In genomic region chr14:59037086-59037485, GRCh38 we compare ENCODE assay signal across 22 cellular contexts.
"Had no signal": no experiment of that assay in that cellular context is flagged by ENCODE, and none has a peak within 500 bp of the region (broad histone marks: within the 10 kb centered on the region; RNA-seq: fewer than 3 reads in every experiment).

No MANE protein-coding gene starts in this region.

- H3K9ac ChIP-seq: neural progenitor cell, parathyroid adenoma had no signal

- H3K9me3 ChIP-seq: right lobe of liver, thoracic aorta, tibial nerve, upper lobe of right lung, vagina had no signal

- H3K27me3 ChIP-seq: neural progenitor cell, right lobe of liver, tibial nerve, upper lobe of right lung, vagina had no signal

- H2AFZ ChIP-seq: neural progenitor cell, parathyroid adenoma had no signal

- H3K4me2 ChIP-seq: neural progenitor cell had no signal

- FAIRE-seq: endothelial cell of umbilical vein, kidney, small intestine had no signal

- ATAC-seq: left lobe of liver; naive thymus-derived CD4-positive, alpha-beta T cell; right lobe of liver; stimulated activated naive B cell treated with anti-CD40 and anti-IgM and Interleukin-4, amounts not matched to agents 10 μg/mL and 1 μg/mL and 100 μg/mL, for 72 hours; upper lobe of right lung had no signal

- H3K36me3 ChIP-seq: neural progenitor cell, right lobe of liver, thoracic aorta, tibial nerve, upper lobe of right lung, vagina had no signal

- H3K27ac ChIP-seq: coronary artery, neural progenitor cell, parathyroid adenoma, right lobe of liver, thoracic aorta, tibial nerve, upper lobe of right lung, vagina had no signal

- H3K79me2 ChIP-seq: parathyroid adenoma had no signal

- DNase-seq: dermis blood vessel endothelial cell; effector memory CD4-positive, alpha-beta T cell; erythroblast; foreskin melanocyte; kidney; mesenchymal stem cell; naive thymus-derived CD4-positive, alpha-beta T cell; right lobe of liver; small intestine; stimulated activated CD4-positive, alpha-beta T cell treated with anti-CD3 and anti-CD28 coated beads, Interleukin-15, amount 100 ng/mL, for 24 hours; stimulated activated CD4-positive, alpha-beta T cell treated with anti-CD3 and anti-CD28 coated beads, Interleukin-2, amount 100 ng/mL, for 48 hours; stimulated activated naive B cell treated with anti-CD40 and anti-IgM and Interleukin-4, amounts not matched to agents 10 μg/mL and 1 μg/mL and 100 μg/mL, for 72 hours; upper lobe of right lung had no signal

- H3K4me3 ChIP-seq: coronary artery, lung, neural progenitor cell, right lobe of liver, thoracic aorta, tibial nerve, upper lobe of right lung, vagina had no signal

- H3K4me1 ChIP-seq: neural progenitor cell, parathyroid adenoma, right lobe of liver, tibial nerve, upper lobe of right lung, vagina had no signal
